Comparison of ENCODE assay signal across 8 cellular contexts in genomic region chr16:180921-181667, GRCh38. TPM values are rescaled to one million over a fixed set of nuclear protein-coding genes. Genes with fewer than 3 reads are reported as not detected.
DNase-seq lines count a peak whose midpoint lies in the region; ATAC-seq and TF ChIP-seq lines count a peak whose summit lies in the region.

No MANE protein-coding gene starts in this region.

- H3K4me3 Mint-ChIP-seq in endodermal cell: no peak overlapping the region
- peak overlapping the region; percentile 46 for H3K4me3 Mint-ChIP-seq in mesothelial cell of epicardium

- H3K36me3 ChIP-seq in endodermal cell (ENCODE audit: control insufficient read depth, insufficient read depth, low read length): peaks cover 16% of the 10 kb centered on the region

- H3K27ac Mint-ChIP-seq in endodermal cell (no peak overlapping the region), mesothelial cell of epicardium (no peak overlapping the region)

- TF ChIP-seq CTCF in endodermal cell (conservative IDR thresholded peaks at IDR 0.05) (peak; percentile 98), mesothelial cell of epicardium (IDR thresholded peaks at IDR 0.05; ENCODE audit: unreplicated experiment) (peak; percentile 100)

- peaks cover 35% of the 10 kb centered on the region for H3K27me3 Mint-ChIP-seq in endodermal cell (ENCODE audit: insufficient read depth)
- H3K27me3 Mint-ChIP-seq in mesothelial cell of epicardium (ENCODE audit: low read depth): peaks cover 30% of the 10 kb centered on the region

- no peak overlapping the region for H3K27ac ChIP-seq in endodermal cell (ENCODE audit: low read depth, low read length)

- H3K9ac ChIP-seq in endodermal cell (ENCODE audit: extremely low read depth, low read length, poor library complexity, severe bottlenecking): no peak overlapping the region

- no peaks in the 10 kb centered on the region for H3K4me1 Mint-ChIP-seq in endodermal cell
- H3K4me1 Mint-ChIP-seq in mesothelial cell of epicardium: peaks cover 2% of the 10 kb centered on the region

- 5 to 6% methylated on average over 10 to 76 of the region's 76 CpGs for WGBS in endodermal cell (ENCODE audit: insufficient coverage in 1 of 2, insufficient read length in 1 of 2), 2 experiments

- peak overlapping the region; percentile 50 for H3K4me3 ChIP-seq in endodermal cell (ENCODE audit: low read length)

- no peaks in the 10 kb centered on the region for H3K4me1 ChIP-seq in endodermal cell (ENCODE audit: control insufficient read depth, insufficient read depth, low read length)

- ATAC-seq in HG03571 (IDR thresholded peaks at IDR 0.05; ENCODE audit: unreplicated experiment) (peak; percentile 62), HG03039 (IDR thresholded peaks at IDR 0.05; ENCODE audit: unreplicated experiment) (no peak)

- H3K36me3 Mint-ChIP-seq in endodermal cell (ENCODE audit: low read depth) (peaks cover 21% of the 10 kb centered on the region), mesothelial cell of epicardium (peaks cover 11% of the 10 kb centered on the region)

- no peaks in the 10 kb centered on the region for H3K9me3 ChIP-seq in endodermal cell (ENCODE audit: control insufficient read depth, low read length)

- H3K9me3 Mint-ChIP-seq in endodermal cell (no peaks in the 10 kb centered on the region), mesothelial cell of epicardium (no peaks in the 10 kb centered on the region)

- DNase-seq in DMS153 treated with DMSO at 0.1 percent for 48 hours (lab: John Stamatoyannopoulos, UW; ENCODE audit: unreplicated experiment): peak; percentile 38
- peak; percentile 71 for DNase-seq in NOMO-1 treated with DMSO at 0.1 percent for 48 hours (lab: John Stamatoyannopoulos, UW; ENCODE audit: unreplicated experiment)
- DNase-seq in activated CD8-positive, alpha-beta memory T cell treated with anti-CD3 and anti-CD28 coated beads, Interleukin-2, amount 50 U/mL, for 1 hour (ENCODE audit: extremely low read depth): peak; percentile 47
- peak; percentile 96 for DNase-seq in endodermal cell
- DNase-seq in mesothelial cell of epicardium (ENCODE audit: low spot score in 2 of 2, unreplicated experiment in 2 of 2): peak; percentile 71 to 93
- peak; percentile 75 to 80 for DNase-seq in stimulated activated CD8-positive, alpha-beta memory T cell treated with anti-CD3 and anti-CD28 coated beads, Interleukin-2, amount 100 ng/mL, for 48 hours (ENCODE audit: low read depth in 2 of 2)

- peaks cover 44% of the 10 kb centered on the region for H3K27me3 ChIP-seq in endodermal cell (ENCODE audit: control insufficient read depth, insufficient read depth, low read length, poor library complexity, severe bottlenecking)

RNA-seq across cellular contexts. Expression of gene HBQ1, which starts 0.8 kb away (rescaled TPM):
- total RNA-seq in endodermal cell: 1 to 10 TPM; 1.2 to 1.3 TPM
- 0.53 TPM for polyA plus RNA-seq in endodermal cell (2013, experiment 1 of 2)
- polyA plus RNA-seq in endodermal cell (2013, experiment 2 of 2): not detected
- total RNA-seq in mesothelial cell of epicardium: 0.60 to 1.1 TPM (median 0.91 TPM) in 3 replicates

RNA-seq across cellular contexts. Expression of gene HBA1, which starts 4.6 kb away (rescaled TPM):
- 1 to 10 TPM in 1 of 2 donors, not detected in 1; 1.1 TPM for total RNA-seq in endodermal cell
- not detected for polyA plus RNA-seq in endodermal cell (2013, experiment 1 of 2)
- not detected for polyA plus RNA-seq in endodermal cell (2013, experiment 2 of 2)
- total RNA-seq in mesothelial cell of epicardium: not detected in 3 replicates

RNA-seq across cellular contexts. Expression of gene HBA2, which starts 8.4 kb away (rescaled TPM):
- total RNA-seq in endodermal cell (1 to 10 TPM in 1 of 2 donors, not detected in 1; 1.2 TPM), mesothelial cell of epicardium (not detected in 3 replicates)
- polyA plus RNA-seq in endodermal cell (2013, experiment 1 of 2): not detected
- not detected for polyA plus RNA-seq in endodermal cell (2013, experiment 2 of 2)

RNA-seq across cellular contexts. Expression of gene HBM, which starts 15.3 kb away (rescaled TPM):
- total RNA-seq in endodermal cell (not detected), mesothelial cell of epicardium (not detected in 3 replicates)
- not detected for polyA plus RNA-seq in endodermal cell (2013, experiment 1 of 2)
- not detected for polyA plus RNA-seq in endodermal cell (2013, experiment 2 of 2)

RNA-seq across cellular contexts. Expression of gene HBZ, which starts 28.6 kb away (rescaled TPM):
- not detected for total RNA-seq in endodermal cell
- polyA plus RNA-seq in endodermal cell (2013, experiment 1 of 2): not detected
- polyA plus RNA-seq in endodermal cell (2013, experiment 2 of 2): not detected
- total RNA-seq in mesothelial cell of epicardium: not detected in 3 replicates

Comparison
In these comparisons a context has a peak if more than half of its experiments do, and no peak if none do; other contexts are left out.
1. DNase-seq: peak in every context shown above with its lines; median percentile 96 in endodermal cell; 82 in mesothelial cell of epicardium; 78 in stimulated activated CD8-positive, alpha-beta memory T cell treated with anti-CD3 and anti-CD28 coated beads, Interleukin-2, amount 100 ng/mL, for 48 hours; 71 in NOMO-1 treated with DMSO at 0.1 percent for 48 hours; 47 in activated CD8-positive, alpha-beta memory T cell treated with anti-CD3 and anti-CD28 coated beads, Interleukin-2, amount 50 U/mL, for 1 hour; 38 in DMS153 treated with DMSO at 0.1 percent for 48 hours.